In genomic region chr20:59743767-59744485, GRCh38 we compare ENCODE assay signal across 9 cellular contexts.
A peak's percentile ranks its signal among the peaks of the same experiment; 100 is the strongest.
DNase-seq lines count a peak whose midpoint lies in the region; ATAC-seq and TF ChIP-seq lines count a peak whose summit lies in the region.
"Had no signal": no experiment of that assay in that cellular context is flagged by ENCODE, and none has a peak within 500 bp of the region (broad histone marks: within the 10 kb centered on the region; RNA-seq: fewer than 3 reads in every experiment).

No MANE protein-coding gene starts in this region.

- peak; percentile 36 for ATAC-seq in foreskin keratinocyte

- peak; percentile 59 to 71 for DNase-seq in Caco-2
- DNase-seq in NCI-H2171 (lab: John Stamatoyannopoulos, UW) = peak; percentile 53
- DNase-seq in foreskin keratinocyte = no peak
- DNase-seq in cerebellum (ENCODE audit: low spot score) = no peak
- DNase-seq in foreskin fibroblast = no peak
- no peak for DNase-seq in middle frontal gyrus (ENCODE audit: extremely low spot score, low spot score)
- DNase-seq: stimulated activated naive CD4-positive, alpha-beta T cell had no signal

- H3K9me3 ChIP-seq in Caco-2 = no peaks in the 10 kb centered on the region

- no TSS peak for BruUV-seq in Caco-2 (replicated peaks; lab: Mats Ljungman, UMichigan)

- H3K27me3 Mint-ChIP-seq in Caco-2 (ENCODE audit: insufficient read depth, unreplicated experiment) = peaks cover 26% of the 10 kb centered on the region

- no peaks in the 10 kb centered on the region for H3K36me3 ChIP-seq in Caco-2 (ENCODE audit: control insufficient read depth, insufficient read depth, low read length)

- H3K27me3 ChIP-seq in Caco-2 (replicated peaks; ENCODE audit: control insufficient read depth, insufficient read depth, low read length) = no peaks in the 10 kb centered on the region
- peaks cover 5% of the 10 kb centered on the region for H3K27me3 ChIP-seq in foreskin keratinocyte

- H3K36me3 Mint-ChIP-seq in Caco-2 (ENCODE audit: insufficient read depth, unreplicated experiment) = no peaks in the 10 kb centered on the region

- H3K4me1 ChIP-seq in Caco-2 (no peaks in the 10 kb centered on the region), foreskin keratinocyte (no peaks in the 10 kb centered on the region)

- intact Hi-C loops in Caco-2 (cut with micrococcal nuclease; ENCODE audit: unreplicated experiment) = no loop called here

- CTCF ChIA-PET in Caco-2 (lab: Charles Lee) = no interaction called here

- no peaks in the 10 kb centered on the region for H3K9me3 Mint-ChIP-seq in Caco-2 (ENCODE audit: unreplicated experiment)

- no peak overlapping the region for H3K27ac Mint-ChIP-seq in Caco-2 (ENCODE audit: unreplicated experiment)
- H3K27ac Mint-ChIP-seq: nephron had no signal

- H3K4me3 ChIP-seq in Caco-2 (ENCODE audit: low read depth, low read length) (no peak overlapping the region), foreskin fibroblast (ENCODE audit: low read depth in 1 of 2, low read length in 2 of 2) (no peak overlapping the region)

- POLR2A ChIA-PET in Caco-2 (lab: Charles Lee) = no interaction called here

- no peaks in the 10 kb centered on the region for H3K4me1 Mint-ChIP-seq in Caco-2 (ENCODE audit: low read depth, unreplicated experiment)

- no peak overlapping the region for H3K27ac ChIP-seq in foreskin keratinocyte

- TF ChIP-seq CTCF in Caco-2 (IDR thresholded peaks at IDR 0.05; ENCODE audit: insufficient read depth in 1 of 2, low read depth in 1 of 2, low read length in 1 of 2, severe bottlenecking in 1 of 2, unreplicated experiment in 1 of 2) (no peak), GM12874 (IDR thresholded peaks at IDR 0.05; ENCODE audit: insufficient read depth, low read depth, low read length) (peak; percentile 43), foreskin keratinocyte (conservative IDR thresholded peaks at IDR 0.05) (peak; percentile 43), foreskin fibroblast (IDR thresholded peaks at IDR 0.05; ENCODE audit: low read depth, low read length) (no peak)

- no peak overlapping the region for H3K4me3 Mint-ChIP-seq in Caco-2 (ENCODE audit: unreplicated experiment)
- H3K4me3 Mint-ChIP-seq: nephron had no signal

Comparison
In these comparisons a context has a peak if more than half of its experiments do, and no peak if none do; other contexts are left out.
1. DNase-seq: peak in Caco-2 (2 of 2) and NCI-H2171 (single experiment); none in foreskin keratinocyte (0 of 2), cerebellum (single experiment), foreskin fibroblast (0 of 2) and middle frontal gyrus (single experiment).
2. CTCF ChIP-seq: peak in GM12874 (single experiment) and foreskin keratinocyte (single experiment); none in Caco-2 (0 of 2) and foreskin fibroblast (single experiment).